ENCODE assay signal across 19 cellular contexts in genomic region chr7:151721236-151721635, GRCh38.
"Had no signal": no experiment of that assay in that cellular context is flagged by ENCODE, and none has a peak within 500 bp of the region (broad histone marks: within the 10 kb centered on the region; RNA-seq: fewer than 3 reads in every experiment).

No MANE protein-coding gene starts in this region.

- H3K4me1 ChIP-seq: foreskin keratinocyte had no signal

- H2AFZ ChIP-seq: parathyroid adenoma had no signal

- H3K4me3 ChIP-seq: stomach, upper lobe of right lung had no signal

- H3K9ac ChIP-seq: parathyroid adenoma had no signal

- H3K27ac ChIP-seq: foreskin keratinocyte, parathyroid adenoma, upper lobe of right lung had no signal

- H3K79me2 ChIP-seq: parathyroid adenoma had no signal

- H3K27me3 ChIP-seq: foreskin keratinocyte, stomach, upper lobe of right lung had no signal

- H3K36me3 ChIP-seq: stomach, upper lobe of right lung had no signal

- H3K9me3 ChIP-seq: stomach, upper lobe of right lung had no signal

- ATAC-seq: activated CD4-positive, alpha-beta T cell treated with anti-CD3 and anti-CD28 coated beads for 36 hours; effector memory CD8-positive, alpha-beta T cell; foreskin keratinocyte; naive thymus-derived CD8-positive, alpha-beta T cell; WTC11 had no signal

- DNase-seq: activated CD4-positive, alpha-beta memory T cell treated with anti-CD3 and anti-CD28 coated beads for 36 hours; activated CD4-positive, alpha-beta T cell treated with anti-CD3 and anti-CD28 coated beads for 36 hours; activated naive CD4-positive, alpha-beta T cell; activated naive CD8-positive, alpha-beta T cell treated with anti-CD3 and anti-CD28 coated beads for 36 hours; activated T-cell treated with anti-CD3 and anti-CD28 coated beads for 4 hours; amniotic stem cell; caudate nucleus; effector memory CD8-positive, alpha-beta T cell; foreskin keratinocyte; head of caudate nucleus; immature natural killer cell; kidney glomerular epithelial cell; mesendoderm; naive thymus-derived CD8-positive, alpha-beta T cell; stomach; T-helper 2 cell; upper lobe of right lung had no signal
